Comparison of ENCODE assay signal across 8 cellular contexts in the genomic region with DNA sequence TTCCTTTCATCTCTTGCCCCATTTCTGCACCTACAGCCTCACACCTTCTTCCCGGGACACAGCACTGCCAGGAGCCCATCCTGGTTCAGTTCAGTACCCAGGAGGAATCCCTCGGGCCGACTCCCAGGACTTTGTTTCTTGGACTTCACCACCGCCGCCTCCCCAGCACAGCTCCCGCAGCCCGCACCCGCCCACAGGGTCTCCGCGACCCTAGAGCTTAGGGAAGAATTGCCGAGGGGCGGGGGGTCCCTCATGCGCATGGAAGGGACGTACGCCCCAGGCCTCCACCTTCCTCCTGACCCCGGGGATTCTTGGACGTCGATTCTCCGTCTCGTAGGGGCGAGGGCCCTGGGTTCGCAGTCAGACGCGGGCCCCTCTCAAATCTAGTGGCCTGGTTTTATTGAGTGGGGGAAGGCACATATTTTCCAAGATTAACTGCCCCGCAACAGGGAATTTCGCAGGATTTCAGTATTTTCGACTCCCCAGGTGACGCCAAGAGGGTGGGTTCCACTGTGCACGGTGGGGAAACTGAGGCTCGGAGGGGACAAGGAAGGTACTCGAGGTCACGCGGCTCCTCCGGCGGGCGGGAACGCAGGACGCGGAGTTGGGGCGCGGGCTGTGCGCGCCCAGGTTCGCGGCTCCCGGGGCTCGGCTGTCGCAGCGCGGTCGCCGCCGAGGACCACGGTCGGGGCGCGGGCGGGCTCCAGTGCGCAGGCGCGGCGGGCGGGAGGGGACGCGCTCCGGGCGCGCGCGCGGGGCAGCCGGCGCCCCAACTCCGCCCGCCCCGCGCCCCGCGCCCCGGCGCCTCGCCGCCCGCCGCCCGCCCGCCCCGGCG. TPM values are rescaled to one million over a fixed set of nuclear protein-coding genes. Genes with fewer than 3 reads are reported as not detected.
A peak's percentile ranks its signal among the peaks of the same experiment; 100 is the strongest.
DNase-seq lines count a peak whose midpoint lies in the region; ATAC-seq, FAIRE-seq and TF ChIP-seq lines count a peak whose summit lies in the region.

A gene (plus strand): TSS at position 733 of the 835 bp plus-strand sequence. CDS start 176 bp downstream, outside the sequence.

- TF ChIP-seq POLR2A in esophagus squamous epithelium (IDR thresholded peaks at IDR 0.05), result no peak

- H3K4me1 ChIP-seq in esophagus squamous epithelium, result peaks cover 10 to 20% (median 10%) of the 10 kb centered on the region in 3 donors
- no peaks in the 10 kb centered on the region for H3K4me1 ChIP-seq in pancreas

- H3K4me3 ChIP-seq in esophagus squamous epithelium (peak within 1 kb of the TSS; percentile 35 to 71 (median 45)), pancreas (peak within 1 kb of the TSS; percentile 34 to 68 (median 48))

- H3K9me3 ChIP-seq in esophagus squamous epithelium (no peaks in the 10 kb centered on the region), pancreas (no peaks in the 10 kb centered on the region)

- no peaks in the 10 kb centered on the region for H3K9me3 Mint-ChIP-seq in activated CD4-positive, alpha-beta T cell treated with anti-CD3 and anti-CD28 coated beads, Interleukin-2, amount 10 ng/mL, durations not matched to agents 7 days and 5 days

- H3K36me3 ChIP-seq in esophagus squamous epithelium (no peaks in the 10 kb centered on the region), pancreas (no peaks in the 10 kb centered on the region)

- POLR2A ChIA-PET in activated CD4-positive, alpha-beta T cell treated with anti-CD3 and anti-CD28 coated beads, Interleukin-2, amount 10 ng/mL, durations not matched to agents 7 days and 5 days (lab: Charles Lee), result no interaction called here

- peak within 1 kb of the TSS; percentile 50 for H3K4me3 Mint-ChIP-seq in activated CD4-positive, alpha-beta T cell treated with anti-CD3 and anti-CD28 coated beads, Interleukin-2, amount 10 ng/mL, durations not matched to agents 7 days and 5 days

- no peak for TF ChIP-seq CTCF in esophagus squamous epithelium (IDR thresholded peaks at IDR 0.05)
- no peak for TF ChIP-seq CTCF in pancreas (IDR thresholded peaks at IDR 0.05)

- H3K27me3 Mint-ChIP-seq in activated CD4-positive, alpha-beta T cell treated with anti-CD3 and anti-CD28 coated beads, Interleukin-2, amount 10 ng/mL, durations not matched to agents 7 days and 5 days, result peaks cover 46% of the 10 kb centered on the region

- no peaks in the 10 kb centered on the region for H3K36me3 Mint-ChIP-seq in activated CD4-positive, alpha-beta T cell treated with anti-CD3 and anti-CD28 coated beads, Interleukin-2, amount 10 ng/mL, durations not matched to agents 7 days and 5 days (ENCODE audit: low read depth)

- H3K4me1 Mint-ChIP-seq in activated CD4-positive, alpha-beta T cell treated with anti-CD3 and anti-CD28 coated beads, Interleukin-2, amount 10 ng/mL, durations not matched to agents 7 days and 5 days, result peaks cover 4% of the 10 kb centered on the region

- ATAC-seq in pancreas (peak in 2 of 4 donors; percentile 25 to 55), HG02588 (IDR thresholded peaks at IDR 0.05; ENCODE audit: unreplicated experiment) (no peak), HG03159 (IDR thresholded peaks at IDR 0.05; ENCODE audit: unreplicated experiment) (no peak)

- H3K27me3 ChIP-seq in esophagus squamous epithelium (peaks cover 0 to 61% (median 5%) of the 10 kb centered on the region in 4 donors), pancreas (no peaks in the 10 kb centered on the region)

- no peak for FAIRE-seq in pancreas (lab: Jason Lieb, UNC)

- WGBS in esophagus squamous epithelium, 2 donors, result 16 to 50% methylated on average over 6 to 14 of the region's 89 CpGs
- WGBS in pancreas, 2 donors, result 16 to 20% methylated on average over 57 to 89 of the region's 89 CpGs

- H3K27ac ChIP-seq in esophagus squamous epithelium (no peak within 1 kb of the TSS), pancreas (no peak within 1 kb of the TSS)

- CTCF ChIA-PET in activated CD4-positive, alpha-beta T cell treated with anti-CD3 and anti-CD28 coated beads, Interleukin-2, amount 10 ng/mL, durations not matched to agents 7 days and 5 days (lab: Charles Lee), result no interaction called here

- peak; percentile 17 for DNase-seq in activated CD4-positive, alpha-beta T cell treated with anti-CD3 and anti-CD28 coated beads, Interleukin-2, amount 10 ng/mL, durations not matched to agents 7 days and 5 days
- no peak for DNase-seq in activated CD4-positive, alpha-beta T cell treated with anti-CD3 and anti-CD28 coated beads, Interleukin-2, amount 50 U/mL, for 1 hour
- peak; percentile 52 for DNase-seq in RPMI8226
- DNase-seq in esophagus squamous epithelium (lab: John Stamatoyannopoulos, UW), result no peak
- peak in 2 of 6 donors; percentile 69 to 71 for DNase-seq in pancreas
- DNase-seq in H4 (ENCODE audit: low spot score), result no peak

- H3K27ac Mint-ChIP-seq in activated CD4-positive, alpha-beta T cell treated with anti-CD3 and anti-CD28 coated beads, Interleukin-2, amount 10 ng/mL, durations not matched to agents 7 days and 5 days, result no peak within 1 kb of the TSS

- intact Hi-C loops in esophagus squamous epithelium (cut with DNase I) (no loop called here), pancreas (cut with DNase I) (no loop called here)

RNA-seq across cellular contexts. Expression of the gene that starts here (rescaled TPM):
- 1 to 10 TPM in 1 of 2 experiments, under 1 TPM in 1; 0.99 to 1.5 TPM for total RNA-seq in activated CD4-positive, alpha-beta T cell treated with anti-CD3 and anti-CD28 coated beads, Interleukin-2, amount 10 ng/mL, durations not matched to agents 7 days and 5 days
- total RNA-seq in esophagus squamous epithelium (1 to 10 TPM in 1 of 4 donors, under 1 TPM in 3; 0.34 to 1.9 (median 0.37) TPM), pancreas (1 to 10 TPM; 2.3 to 5.8 (median 4.5) TPM)
- polyA plus RNA-seq in pancreas, result 1 to 10 TPM; 1.0 to 4.3 TPM
- 1.6 and 2.3 TPM in 2 replicates for total RNA-seq in H4 (2014; rRNA removed; shearing (Covaris generic))

Comparison
In these comparisons a context has a peak if more than half of its experiments do, and no peak if none do; other contexts are left out.
1. DNase-seq: peak in activated CD4-positive, alpha-beta T cell treated with anti-CD3 and anti-CD28 coated beads, Interleukin-2, amount 10 ng/mL, durations not matched to agents 7 days and 5 days (single experiment) and RPMI8226 (single experiment); none in activated CD4-positive, alpha-beta T cell treated with anti-CD3 and anti-CD28 coated beads, Interleukin-2, amount 50 U/mL, for 1 hour (single experiment), esophagus squamous epithelium (single experiment) and H4 (single experiment).